In genomic region chr22:21775061-21775460, GRCh38 we compare ENCODE assay signal across 13 cellular contexts. TPM values are rescaled to one million over a fixed set of nuclear protein-coding genes. Genes with fewer than 3 reads are reported as not detected.
DNase-seq lines count a peak whose midpoint lies in the region; ATAC-seq and TF ChIP-seq lines count a peak whose summit lies in the region.
"Had no signal": no experiment of that assay in that cellular context is flagged by ENCODE, and none has a peak within 500 bp of the region (broad histone marks: within the 10 kb centered on the region; RNA-seq: fewer than 3 reads in every experiment).

No MANE protein-coding gene starts in this region.

- H3K79me1 ChIP-seq in mesenchymal stem cell (replicated peaks; ENCODE audit: low read length, poor library complexity, severe bottlenecking) (peaks cover 32% of the 10 kb centered on the region), trophoblast cell (ENCODE audit: low read length) (no peaks in the 10 kb centered on the region)

- no peak overlapping the region for H3K4me3 ChIP-seq in right cardiac atrium (ENCODE audit: low read length)
- H3K4me3 ChIP-seq in cardiac fibroblast (replicated peaks in 1 of 2; ENCODE audit: low read depth in 2 of 2, low read length in 2 of 2) = no peak overlapping the region
- no peak overlapping the region for H3K4me3 ChIP-seq in mesenchymal stem cell (ENCODE audit: insufficient read depth in 1 of 2, low read depth in 1 of 2, low read length in 2 of 2)
- no peak overlapping the region for H3K4me3 ChIP-seq in trophoblast cell (ENCODE audit: low read depth, low read length)

- H4K91ac ChIP-seq in mesenchymal stem cell (ENCODE audit: low read length) = no peak overlapping the region
- no peak overlapping the region for H4K91ac ChIP-seq in trophoblast cell (ENCODE audit: low read depth, low read length)

- H3K9ac ChIP-seq in mesenchymal stem cell (ENCODE audit: low read length) (no peak overlapping the region), trophoblast cell (ENCODE audit: low read length) (no peak overlapping the region)
- H3K9ac ChIP-seq: KMS-11, SK-N-SH had no signal

- no peaks in the 10 kb centered on the region for H3K4me1 Mint-ChIP-seq in type B pancreatic cell (ENCODE audit: unreplicated experiment)

- no peak overlapping the region for H4K12ac ChIP-seq in trophoblast cell (ENCODE audit: low read depth, low read length)

- H3K36me3 Mint-ChIP-seq in type B pancreatic cell = peaks cover 40% of the 10 kb centered on the region

- H3K79me2 ChIP-seq in trophoblast cell (ENCODE audit: control insufficient read depth, insufficient read depth, low read length, poor library complexity) = no peaks in the 10 kb centered on the region

- H2BK12ac ChIP-seq in mesenchymal stem cell (ENCODE audit: low read length in 2 of 2) (no peak overlapping the region), trophoblast cell (ENCODE audit: low read length) (no peak overlapping the region)

- no peak overlapping the region for H3K4me3 Mint-ChIP-seq in type B pancreatic cell

- no peak overlapping the region for H2BK15ac ChIP-seq in mesenchymal stem cell (ENCODE audit: low read depth, poor library complexity, severe bottlenecking)

- TF ChIP-seq CTCF in cardiac fibroblast (IDR thresholded peaks at IDR 0.05; ENCODE audit: low read depth, low read length) = no peak
- TF ChIP-seq CTCF in type B pancreatic cell (conservative IDR thresholded peaks at IDR 0.05) = peak; percentile 5

- H3K9me3 Mint-ChIP-seq in type B pancreatic cell = no peaks in the 10 kb centered on the region

- H3K4ac ChIP-seq in mesenchymal stem cell (ENCODE audit: low read depth in 1 of 2, low read length in 2 of 2) (peak overlapping the region in 1 of 2 experiments; percentile 6), trophoblast cell (ENCODE audit: low read depth, low read length) (no peak overlapping the region)

- H2BK120ac ChIP-seq in mesenchymal stem cell (ENCODE audit: low read depth, low read length) (no peak overlapping the region), trophoblast cell (ENCODE audit: insufficient read depth, low read length, poor library complexity) (no peak overlapping the region)

- intact Hi-C loops in left ventricle myocardium superior (cut with micrococcal nuclease) (no loop called here), right cardiac atrium (cut with DNase I) (loop anchor here in 2 of 4 donors (10.0 kb wide), 2 partner anchors 90 to 160 kb away; partner anchors contain the start of gene MAPK1 (in 2 of the 2))

- H3K18ac ChIP-seq in mesenchymal stem cell (ENCODE audit: low read depth in 1 of 2, low read length in 2 of 2) (no peak overlapping the region), trophoblast cell (ENCODE audit: low read length) (no peak overlapping the region)

- no peak overlapping the region for H2BK5ac ChIP-seq in mesenchymal stem cell (ENCODE audit: low read depth, low read length, poor library complexity, severe bottlenecking)
- H2BK5ac ChIP-seq in trophoblast cell (ENCODE audit: low read depth, low read length, poor library complexity) = no peak overlapping the region

- H2AK5ac ChIP-seq in mesenchymal stem cell (ENCODE audit: low read length, severe bottlenecking) = no peak overlapping the region
- H2AK5ac ChIP-seq in trophoblast cell (ENCODE audit: low read length) = no peak overlapping the region

- H2AFZ ChIP-seq in mesenchymal stem cell (ENCODE audit: low read depth, low read length) (no peak overlapping the region), trophoblast cell (ENCODE audit: insufficient read depth, low read length, poor library complexity) (no peak overlapping the region)

- H3K27ac Mint-ChIP-seq in type B pancreatic cell = no peak overlapping the region

- no peaks in the 10 kb centered on the region for H3K9me3 ChIP-seq in right cardiac atrium (ENCODE audit: control insufficient read depth, low read length)
- no peaks in the 10 kb centered on the region for H3K9me3 ChIP-seq in mesenchymal stem cell (ENCODE audit: control insufficient read depth, low read length)
- peaks cover 2% of the 10 kb centered on the region for H3K9me3 ChIP-seq in trophoblast cell (ENCODE audit: insufficient read depth, low read depth, low read length)
- H3K9me3 ChIP-seq: SK-N-SH had no signal

- H3K27me3 Mint-ChIP-seq in type B pancreatic cell = no peaks in the 10 kb centered on the region

- ATAC-seq in left ventricle myocardium superior (peak; percentile 9), right cardiac atrium (no peak), HG03521 (IDR thresholded peaks at IDR 0.05; ENCODE audit: unreplicated experiment) (no peak), HG02938 (IDR thresholded peaks at IDR 0.05; ENCODE audit: unreplicated experiment) (no peak)
- ATAC-seq: stimulated activated naive CD8-positive, alpha-beta T cell treated with anti-CD3 and anti-CD28 coated beads, Interleukin-15, Interleukin-2, amounts not matched to agents 100 U/mL and 50 U/mL, for 24 hours had no signal

- H3K14ac ChIP-seq in mesenchymal stem cell (ENCODE audit: low read length in 2 of 2) = no peak overlapping the region
- H3K14ac ChIP-seq in trophoblast cell (ENCODE audit: low read length) = no peak overlapping the region

- no peak overlapping the region for H3K27ac ChIP-seq in right cardiac atrium (ENCODE audit: low read length)
- H3K27ac ChIP-seq in mesenchymal stem cell (ENCODE audit: low read length, poor library complexity, severe bottlenecking) = no peak overlapping the region
- no peak overlapping the region for H3K27ac ChIP-seq in trophoblast cell (ENCODE audit: low read depth, low read length)
- H3K27ac ChIP-seq: KMS-11 had no signal

- H3K4me2 ChIP-seq in mesenchymal stem cell (ENCODE audit: low read length, poor library complexity, severe bottlenecking) (no peak overlapping the region), trophoblast cell (ENCODE audit: low read length) (no peak overlapping the region)
- H3K4me2 ChIP-seq: KMS-11, SK-N-SH had no signal

- 67% methylated on average over 4 of the region's 4 CpGs for WGBS in right cardiac atrium
- 85% methylated on average over 4 of the region's 4 CpGs for WGBS in mesenchymal stem cell
- no CpG with 5 or more reads among the region's 4 CpGs for WGBS in trophoblast cell (ENCODE audit: extremely low coverage, insufficient coverage, insufficient read length)

- peak overlapping the region; percentile 13 for H4K8ac ChIP-seq in mesenchymal stem cell (ENCODE audit: low read length)
- H4K8ac ChIP-seq in trophoblast cell (ENCODE audit: low read depth, low read length) = no peak overlapping the region

- H3K36me3 ChIP-seq in mesenchymal stem cell (ENCODE audit: control insufficient read depth in 1 of 2, insufficient read depth in 2 of 2, low read depth in 1 of 2, low read length in 2 of 2) (peaks cover 35 to 58% of the 10 kb centered on the region in 2 experiments), trophoblast cell (ENCODE audit: control insufficient read depth in 1 of 2, insufficient read depth in 2 of 2, low read length in 2 of 2) (peaks cover 19 to 26% of the 10 kb centered on the region in 2 experiments)

- H3K4me1 ChIP-seq in right cardiac atrium (ENCODE audit: control insufficient read depth, insufficient read depth, low read length) = no peaks in the 10 kb centered on the region
- peaks cover 3% of the 10 kb centered on the region for H3K4me1 ChIP-seq in mesenchymal stem cell (ENCODE audit: control insufficient read depth, insufficient read depth, low read depth, low read length)
- H3K4me1 ChIP-seq in trophoblast cell (ENCODE audit: control insufficient read depth in 1 of 2, insufficient read depth in 2 of 2, low read length in 2 of 2) = no peaks in the 10 kb centered on the region

- DNase-seq in left ventricle myocardium superior (no peak), right cardiac atrium (no peak), cardiac fibroblast (ENCODE audit: low read depth in 2 of 2) (peak; percentile 13 to 60), mesenchymal stem cell (no peak), type B pancreatic cell (ENCODE audit: extremely low spot score, unreplicated experiment) (no peak), trophoblast cell (no peak)
- DNase-seq: activated gamma-delta T cell; NCI-H1417 treated with DMSO at 0.1 percent for 48 hours; stimulated activated naive CD8-positive, alpha-beta T cell treated with anti-CD3 and anti-CD28 coated beads, Interleukin-15, Interleukin-2, amounts not matched to agents 100 U/mL and 50 U/mL, for 24 hours had no signal

- H3K23ac ChIP-seq in mesenchymal stem cell (ENCODE audit: low read length in 2 of 2) = no peak overlapping the region
- H3K23ac ChIP-seq in trophoblast cell (ENCODE audit: low read length) = no peak overlapping the region

- H3K27me3 ChIP-seq in right cardiac atrium (ENCODE audit: control insufficient read depth, insufficient read depth) (no peaks in the 10 kb centered on the region), mesenchymal stem cell (ENCODE audit: control insufficient read depth in 1 of 2, insufficient read depth in 1 of 2, low read length in 2 of 2) (no peaks in the 10 kb centered on the region), trophoblast cell (ENCODE audit: insufficient read depth, low read length) (no peaks in the 10 kb centered on the region)

RNA-seq across cellular contexts. Expression of gene YPEL1, which starts 39.5 kb away (rescaled TPM):
- total RNA-seq in left ventricle myocardium superior (3.2 TPM), right cardiac atrium (10 to 100 TPM in 1 of 4 donors, 1 to 10 TPM in 3; 4.7 to 12.5 (median 6.4) TPM), type B pancreatic cell (ENCODE audit: low replicate concordance) (7.8 and 19.3 TPM in 2 replicates)
- 4.1 TPM for polyA plus RNA-seq in right cardiac atrium
- polyA plus RNA-seq in mesenchymal stem cell (2013, experiment 1 of 2) = 0.48 TPM
- 0.41 TPM for polyA plus RNA-seq in mesenchymal stem cell (2013, experiment 2 of 2)
- polyA plus RNA-seq in trophoblast cell (2013) = 1.7 and 2.4 TPM in 2 replicates

Comparison
In these comparisons a context has a peak if more than half of its experiments do, and no peak if none do; other contexts are left out.
1. DNase-seq: peak in cardiac fibroblast (2 of 2); none in left ventricle myocardium superior (single experiment), right cardiac atrium (0 of 3), mesenchymal stem cell (single experiment), type B pancreatic cell (single experiment) and trophoblast cell (0 of 2).